1 cellular context compared by ENCODE assay signal in genomic region chr19:18152444-18152816, GRCh38.
A peak's percentile ranks its signal among the peaks of the same experiment; 100 is the strongest.
TF ChIP-seq lines count a peak whose summit lies in the region.

No MANE protein-coding gene starts in this region.

TF ChIP-seq in endothelial cell of umbilical vein, 7 proteins besides CTCF, POLR2A, EP300 and RAD21 (continued from another document):
- peak; percentile 53 for TF ChIP-seq MAX (IDR thresholded peaks at IDR 0.05; ENCODE audit: insufficient read depth, insufficient read length)
